1 cellular context compared by ENCODE assay signal in the genomic region with DNA sequence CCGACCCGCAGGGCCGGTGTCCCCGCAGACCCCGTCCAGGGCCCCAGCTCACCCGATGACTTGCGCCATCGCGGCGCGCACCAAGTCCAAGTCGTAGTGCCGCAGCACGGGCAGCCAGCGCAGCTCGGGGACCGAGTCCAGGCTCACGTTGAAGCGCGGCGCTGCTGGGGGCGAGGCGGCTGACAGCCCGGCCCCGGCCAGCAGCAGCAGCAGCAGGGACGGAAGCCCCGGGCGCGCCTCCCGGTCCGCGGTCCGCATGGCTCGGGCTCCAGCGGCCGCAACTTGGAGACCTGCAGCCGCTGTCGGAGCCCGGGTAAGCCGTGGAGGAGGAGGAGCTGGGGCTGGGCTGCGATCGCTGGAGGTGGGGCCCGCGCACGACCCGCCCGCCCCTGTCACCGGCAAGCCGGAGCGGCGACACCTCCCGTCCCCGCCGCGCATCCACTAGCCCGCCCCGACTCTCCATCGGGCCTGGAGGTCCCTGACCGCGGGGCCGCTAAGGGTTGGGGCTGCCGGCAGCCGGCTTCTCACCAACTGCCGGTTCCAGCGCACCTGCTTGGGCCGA.
TF ChIP-seq lines count a peak whose summit lies in the region.

A gene (minus strand): TSS at position 322 of the 562 bp plus-strand sequence. CDS start 64 bp downstream, at position 258.

TF ChIP-seq in HepG2, 621 proteins besides CTCF, POLR2A, EP300 and RAD21 (continued from another document):
- TF ChIP-seq, protein P1, sequence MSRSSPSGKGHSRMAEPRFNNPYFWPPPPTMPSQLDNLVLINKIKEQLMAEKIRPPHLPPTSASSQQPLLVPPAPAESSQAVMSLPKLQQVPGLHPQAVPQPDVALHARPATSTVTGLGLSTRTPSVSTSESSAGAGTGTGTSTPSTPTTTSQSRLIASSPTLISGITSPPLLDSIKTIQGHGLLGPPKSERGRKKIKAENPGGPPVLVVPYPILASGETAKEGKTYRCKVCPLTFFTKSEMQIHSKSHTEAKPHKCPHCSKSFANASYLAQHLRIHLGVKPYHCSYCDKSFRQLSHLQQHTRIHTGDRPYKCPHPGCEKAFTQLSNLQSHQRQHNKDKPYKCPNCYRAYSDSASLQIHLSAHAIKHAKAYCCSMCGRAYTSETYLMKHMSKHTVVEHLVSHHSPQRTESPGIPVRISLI (CRISPR knock-in tag; IDR thresholded peaks at IDR 0.05; ENCODE audit: borderline replicate concordance), result peak; percentile 16; the same call in 1 of the 2 replicates
- TF ChIP-seq ZNF431 (CRISPR knock-in tag; IDR thresholded peaks at IDR 0.05; ENCODE audit: borderline replicate concordance, low read depth) (peak; percentile 70; the same call in 1 of the 2 replicates), KLF15 (CRISPR knock-in tag; IDR thresholded peaks at IDR 0.05; ENCODE audit: borderline replicate concordance) (no peak), ZNF230 (CRISPR knock-in tag; IDR thresholded peaks at IDR 0.05) (peak; percentile 81; the same call in 1 of the 2 replicates), DPF2 (CRISPR knock-in tag; IDR thresholded peaks at IDR 0.05; ENCODE audit: borderline replicate concordance, low read depth) (peak; percentile 31; the same call in 1 of the 2 replicates), SP4 (CRISPR knock-in tag; IDR thresholded peaks at IDR 0.05) (peak; percentile 71; the same call in 1 of the 2 replicates), ZBTB38 (CRISPR knock-in tag; IDR thresholded peaks at IDR 0.05) (peak; percentile 44; the same call in 1 of the 2 replicates), SOX5 (CRISPR knock-in tag; IDR thresholded peaks at IDR 0.05; ENCODE audit: borderline replicate concordance) (no peak; the same call in 1 of the 2 replicates)
- TF ChIP-seq, protein P2, sequence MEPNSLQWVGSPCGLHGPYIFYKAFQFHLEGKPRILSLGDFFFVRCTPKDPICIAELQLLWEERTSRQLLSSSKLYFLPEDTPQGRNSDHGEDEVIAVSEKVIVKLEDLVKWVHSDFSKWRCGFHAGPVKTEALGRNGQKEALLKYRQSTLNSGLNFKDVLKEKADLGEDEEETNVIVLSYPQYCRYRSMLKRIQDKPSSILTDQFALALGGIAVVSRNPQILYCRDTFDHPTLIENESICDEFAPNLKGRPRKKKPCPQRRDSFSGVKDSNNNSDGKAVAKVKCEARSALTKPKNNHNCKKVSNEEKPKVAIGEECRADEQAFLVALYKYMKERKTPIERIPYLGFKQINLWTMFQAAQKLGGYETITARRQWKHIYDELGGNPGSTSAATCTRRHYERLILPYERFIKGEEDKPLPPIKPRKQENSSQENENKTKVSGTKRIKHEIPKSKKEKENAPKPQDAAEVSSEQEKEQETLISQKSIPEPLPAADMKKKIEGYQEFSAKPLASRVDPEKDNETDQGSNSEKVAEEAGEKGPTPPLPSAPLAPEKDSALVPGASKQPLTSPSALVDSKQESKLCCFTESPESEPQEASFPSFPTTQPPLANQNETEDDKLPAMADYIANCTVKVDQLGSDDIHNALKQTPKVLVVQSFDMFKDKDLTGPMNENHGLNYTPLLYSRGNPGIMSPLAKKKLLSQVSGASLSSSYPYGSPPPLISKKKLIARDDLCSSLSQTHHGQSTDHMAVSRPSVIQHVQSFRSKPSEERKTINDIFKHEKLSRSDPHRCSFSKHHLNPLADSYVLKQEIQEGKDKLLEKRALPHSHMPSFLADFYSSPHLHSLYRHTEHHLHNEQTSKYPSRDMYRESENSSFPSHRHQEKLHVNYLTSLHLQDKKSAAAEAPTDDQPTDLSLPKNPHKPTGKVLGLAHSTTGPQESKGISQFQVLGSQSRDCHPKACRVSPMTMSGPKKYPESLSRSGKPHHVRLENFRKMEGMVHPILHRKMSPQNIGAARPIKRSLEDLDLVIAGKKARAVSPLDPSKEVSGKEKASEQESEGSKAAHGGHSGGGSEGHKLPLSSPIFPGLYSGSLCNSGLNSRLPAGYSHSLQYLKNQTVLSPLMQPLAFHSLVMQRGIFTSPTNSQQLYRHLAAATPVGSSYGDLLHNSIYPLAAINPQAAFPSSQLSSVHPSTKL (CRISPR knock-in tag; IDR thresholded peaks at IDR 0.05), result no peak; the same call in 1 of the 2 replicates
- TF ChIP-seq, protein P3, sequence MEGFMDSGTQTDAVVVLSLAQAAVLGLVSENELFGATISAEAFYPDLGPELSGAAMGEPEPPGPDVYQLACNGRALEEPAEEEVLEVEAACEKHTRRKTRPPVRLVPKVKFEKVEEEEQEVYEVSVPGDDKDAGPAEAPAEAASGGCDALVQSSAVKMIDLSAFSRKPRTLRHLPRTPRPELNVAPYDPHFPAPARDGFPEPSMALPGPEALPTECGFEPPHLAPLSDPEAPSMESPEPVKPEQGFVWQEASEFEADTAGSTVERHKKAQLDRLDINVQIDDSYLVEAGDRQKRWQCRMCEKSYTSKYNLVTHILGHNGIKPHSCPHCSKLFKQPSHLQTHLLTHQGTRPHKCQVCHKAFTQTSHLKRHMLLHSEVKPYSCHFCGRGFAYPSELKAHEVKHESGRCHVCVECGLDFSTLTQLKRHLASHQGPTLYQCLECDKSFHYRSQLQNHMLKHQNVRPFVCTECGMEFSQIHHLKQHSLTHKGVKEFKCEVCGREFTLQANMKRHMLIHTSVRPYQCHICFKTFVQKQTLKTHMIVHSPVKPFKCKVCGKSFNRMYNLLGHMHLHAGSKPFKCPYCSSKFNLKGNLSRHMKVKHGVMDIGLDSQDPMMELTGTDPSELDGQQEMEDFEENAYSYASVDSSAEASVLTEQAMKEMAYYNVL (CRISPR knock-in tag; IDR thresholded peaks at IDR 0.05; ENCODE audit: borderline replicate concordance), result peak; percentile 53; the same call in 1 of the 2 replicates
- TF ChIP-seq, protein P4, sequence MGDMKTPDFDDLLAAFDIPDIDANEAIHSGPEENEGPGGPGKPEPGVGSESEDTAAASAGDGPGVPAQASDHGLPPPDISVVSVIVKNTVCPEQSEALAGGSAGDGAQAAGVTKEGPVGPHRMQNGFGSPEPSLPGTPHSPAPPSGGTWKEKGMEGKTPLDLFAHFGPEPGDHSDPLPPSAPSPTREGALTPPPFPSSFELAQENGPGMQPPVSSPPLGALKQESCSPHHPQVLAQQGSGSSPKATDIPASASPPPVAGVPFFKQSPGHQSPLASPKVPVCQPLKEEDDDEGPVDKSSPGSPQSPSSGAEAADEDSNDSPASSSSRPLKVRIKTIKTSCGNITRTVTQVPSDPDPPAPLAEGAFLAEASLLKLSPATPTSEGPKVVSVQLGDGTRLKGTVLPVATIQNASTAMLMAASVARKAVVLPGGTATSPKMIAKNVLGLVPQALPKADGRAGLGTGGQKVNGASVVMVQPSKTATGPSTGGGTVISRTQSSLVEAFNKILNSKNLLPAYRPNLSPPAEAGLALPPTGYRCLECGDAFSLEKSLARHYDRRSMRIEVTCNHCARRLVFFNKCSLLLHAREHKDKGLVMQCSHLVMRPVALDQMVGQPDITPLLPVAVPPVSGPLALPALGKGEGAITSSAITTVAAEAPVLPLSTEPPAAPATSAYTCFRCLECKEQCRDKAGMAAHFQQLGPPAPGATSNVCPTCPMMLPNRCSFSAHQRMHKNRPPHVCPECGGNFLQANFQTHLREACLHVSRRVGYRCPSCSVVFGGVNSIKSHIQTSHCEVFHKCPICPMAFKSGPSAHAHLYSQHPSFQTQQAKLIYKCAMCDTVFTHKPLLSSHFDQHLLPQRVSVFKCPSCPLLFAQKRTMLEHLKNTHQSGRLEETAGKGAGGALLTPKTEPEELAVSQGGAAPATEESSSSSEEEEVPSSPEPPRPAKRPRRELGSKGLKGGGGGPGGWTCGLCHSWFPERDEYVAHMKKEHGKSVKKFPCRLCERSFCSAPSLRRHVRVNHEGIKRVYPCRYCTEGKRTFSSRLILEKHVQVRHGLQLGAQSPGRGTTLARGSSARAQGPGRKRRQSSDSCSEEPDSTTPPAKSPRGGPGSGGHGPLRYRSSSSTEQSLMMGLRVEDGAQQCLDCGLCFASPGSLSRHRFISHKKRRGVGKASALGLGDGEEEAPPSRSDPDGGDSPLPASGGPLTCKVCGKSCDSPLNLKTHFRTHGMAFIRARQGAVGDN (CRISPR knock-in tag; IDR thresholded peaks at IDR 0.05), result peak; percentile 69
- TF ChIP-seq, protein P5, sequence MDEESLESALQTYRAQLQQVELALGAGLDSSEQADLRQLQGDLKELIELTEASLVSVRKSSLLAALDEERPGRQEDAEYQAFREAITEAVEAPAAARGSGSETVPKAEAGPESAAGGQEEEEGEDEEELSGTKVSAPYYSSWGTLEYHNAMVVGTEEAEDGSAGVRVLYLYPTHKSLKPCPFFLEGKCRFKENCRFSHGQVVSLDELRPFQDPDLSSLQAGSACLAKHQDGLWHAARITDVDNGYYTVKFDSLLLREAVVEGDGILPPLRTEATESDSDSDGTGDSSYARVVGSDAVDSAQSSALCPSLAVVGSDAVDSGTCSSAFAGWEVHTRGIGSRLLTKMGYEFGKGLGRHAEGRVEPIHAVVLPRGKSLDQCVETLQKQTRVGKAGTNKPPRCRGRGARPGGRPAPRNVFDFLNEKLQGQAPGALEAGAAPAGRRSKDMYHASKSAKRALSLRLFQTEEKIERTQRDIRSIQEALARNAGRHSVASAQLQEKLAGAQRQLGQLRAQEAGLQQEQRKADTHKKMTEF (CRISPR knock-in tag; IDR thresholded peaks at IDR 0.05), result peak; percentile 41; the same call in 1 of the 2 replicates
- TF ChIP-seq, protein P6, sequence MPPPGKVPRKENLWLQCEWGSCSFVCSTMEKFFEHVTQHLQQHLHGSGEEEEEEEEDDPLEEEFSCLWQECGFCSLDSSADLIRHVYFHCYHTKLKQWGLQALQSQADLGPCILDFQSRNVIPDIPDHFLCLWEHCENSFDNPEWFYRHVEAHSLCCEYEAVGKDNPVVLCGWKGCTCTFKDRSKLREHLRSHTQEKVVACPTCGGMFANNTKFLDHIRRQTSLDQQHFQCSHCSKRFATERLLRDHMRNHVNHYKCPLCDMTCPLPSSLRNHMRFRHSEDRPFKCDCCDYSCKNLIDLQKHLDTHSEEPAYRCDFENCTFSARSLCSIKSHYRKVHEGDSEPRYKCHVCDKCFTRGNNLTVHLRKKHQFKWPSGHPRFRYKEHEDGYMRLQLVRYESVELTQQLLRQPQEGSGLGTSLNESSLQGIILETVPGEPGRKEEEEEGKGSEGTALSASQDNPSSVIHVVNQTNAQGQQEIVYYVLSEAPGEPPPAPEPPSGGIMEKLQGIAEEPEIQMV (CRISPR knock-in tag; IDR thresholded peaks at IDR 0.05; ENCODE audit: low read depth), result peak; percentile 78; the same call in 1 of the 2 replicates
- TF ChIP-seq, protein P7, sequence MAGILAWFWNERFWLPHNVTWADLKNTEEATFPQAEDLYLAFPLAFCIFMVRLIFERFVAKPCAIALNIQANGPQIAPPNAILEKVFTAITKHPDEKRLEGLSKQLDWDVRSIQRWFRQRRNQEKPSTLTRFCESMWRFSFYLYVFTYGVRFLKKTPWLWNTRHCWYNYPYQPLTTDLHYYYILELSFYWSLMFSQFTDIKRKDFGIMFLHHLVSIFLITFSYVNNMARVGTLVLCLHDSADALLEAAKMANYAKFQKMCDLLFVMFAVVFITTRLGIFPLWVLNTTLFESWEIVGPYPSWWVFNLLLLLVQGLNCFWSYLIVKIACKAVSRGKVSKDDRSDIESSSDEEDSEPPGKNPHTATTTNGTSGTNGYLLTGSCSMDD (CRISPR knock-in tag; IDR thresholded peaks at IDR 0.05), result no peak
